Comparison of ENCODE assay signal across 1 cellular context in the genomic region with DNA sequence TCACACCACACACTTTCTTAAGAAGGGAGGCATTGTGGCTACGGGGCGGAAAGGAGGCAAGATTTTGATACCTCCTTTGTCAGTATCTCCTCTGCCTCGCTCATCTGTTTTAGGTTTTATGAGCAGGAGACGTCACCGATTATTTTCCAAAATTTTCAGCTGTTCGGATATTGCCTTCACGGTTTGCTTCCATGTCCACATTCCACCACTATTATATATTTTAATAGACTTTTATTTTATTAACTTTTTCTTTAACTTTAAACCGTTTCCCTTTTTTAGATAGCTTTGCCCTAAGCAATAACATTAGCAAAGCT.
TF ChIP-seq lines count a peak whose summit lies in the region.

No MANE protein-coding gene starts in this region.

TF ChIP-seq in H1, 55 proteins besides CTCF, POLR2A, EP300 and RAD21:
- TF ChIP-seq SAP30 (IDR thresholded peaks at IDR 0.05; ENCODE audit: insufficient read depth, insufficient replicate concordance, low read length) (peak; percentile 4), CHD1 (IDR thresholded peaks at IDR 0.05; ENCODE audit: low read depth, low read length) (no peak), CBX8 (IDR thresholded peaks at IDR 0.05; ENCODE audit: borderline replicate concordance, low read depth, low read length) (no peak), BCL11A (IDR thresholded peaks at IDR 0.05; ENCODE audit: low read depth in 2 of 2, low read length in 2 of 2) (no peak), EZH2 (IDR thresholded peaks at IDR 0.05; ENCODE audit: low read depth, low read length, severe bottlenecking) (no peak), JUN (IDR thresholded peaks at IDR 0.05; ENCODE audit: low read depth, low read length) (no peak), CEBPB (IDR thresholded peaks at IDR 0.05; ENCODE audit: low read depth, low read length) (no peak), RXRA (IDR thresholded peaks at IDR 0.05; ENCODE audit: insufficient read depth, low read depth, low read length) (no peak), ASH2L (IDR thresholded peaks at IDR 0.05; ENCODE audit: low read length) (peak; percentile 19), YY1 (IDR thresholded peaks at IDR 0.05; ENCODE audit: low read depth, low read length) (no peak), RBBP5 (IDR thresholded peaks at IDR 0.05; ENCODE audit: borderline replicate concordance, low read depth, low read length) (no peak), NRF1 (IDR thresholded peaks at IDR 0.05; ENCODE audit: low read depth, low read length) (no peak), JUND (IDR thresholded peaks at IDR 0.05; ENCODE audit: low read length) (no peak)
- TF ChIP-seq, protein P1, sequence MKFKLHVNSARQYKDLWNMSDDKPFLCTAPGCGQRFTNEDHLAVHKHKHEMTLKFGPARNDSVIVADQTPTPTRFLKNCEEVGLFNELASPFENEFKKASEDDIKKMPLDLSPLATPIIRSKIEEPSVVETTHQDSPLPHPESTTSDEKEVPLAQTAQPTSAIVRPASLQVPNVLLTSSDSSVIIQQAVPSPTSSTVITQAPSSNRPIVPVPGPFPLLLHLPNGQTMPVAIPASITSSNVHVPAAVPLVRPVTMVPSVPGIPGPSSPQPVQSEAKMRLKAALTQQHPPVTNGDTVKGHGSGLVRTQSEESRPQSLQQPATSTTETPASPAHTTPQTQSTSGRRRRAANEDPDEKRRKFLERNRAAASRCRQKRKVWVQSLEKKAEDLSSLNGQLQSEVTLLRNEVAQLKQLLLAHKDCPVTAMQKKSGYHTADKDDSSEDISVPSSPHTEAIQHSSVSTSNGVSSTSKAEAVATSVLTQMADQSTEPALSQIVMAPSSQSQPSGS (IDR thresholded peaks at IDR 0.05; ENCODE audit: low read length) = no peak
- TF ChIP-seq, protein P2, sequence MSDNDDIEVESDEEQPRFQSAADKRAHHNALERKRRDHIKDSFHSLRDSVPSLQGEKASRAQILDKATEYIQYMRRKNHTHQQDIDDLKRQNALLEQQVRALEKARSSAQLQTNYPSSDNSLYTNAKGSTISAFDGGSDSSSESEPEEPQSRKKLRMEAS (IDR thresholded peaks at IDR 0.05) = 0 out of 2 replicates have a peak, but pooled peaks have one; percentile 26
- TF ChIP-seq, protein P3, sequence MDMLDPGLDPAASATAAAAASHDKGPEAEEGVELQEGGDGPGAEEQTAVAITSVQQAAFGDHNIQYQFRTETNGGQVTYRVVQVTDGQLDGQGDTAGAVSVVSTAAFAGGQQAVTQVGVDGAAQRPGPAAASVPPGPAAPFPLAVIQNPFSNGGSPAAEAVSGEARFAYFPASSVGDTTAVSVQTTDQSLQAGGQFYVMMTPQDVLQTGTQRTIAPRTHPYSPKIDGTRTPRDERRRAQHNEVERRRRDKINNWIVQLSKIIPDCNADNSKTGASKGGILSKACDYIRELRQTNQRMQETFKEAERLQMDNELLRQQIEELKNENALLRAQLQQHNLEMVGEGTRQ (IDR thresholded peaks at IDR 0.05; ENCODE audit: low read length) = no peak
